ENCODE assay signal across 15 cellular contexts in genomic region chr4:70667710-70668535, GRCh38. TPM values are rescaled to one million over a fixed set of nuclear protein-coding genes. Genes with fewer than 3 reads are reported as not detected.
DNase-seq lines count a peak whose midpoint lies in the region; ATAC-seq and TF ChIP-seq lines count a peak whose summit lies in the region.
"Had no signal": no experiment of that assay in that cellular context is flagged by ENCODE, and none has a peak within 500 bp of the region (broad histone marks: within the 10 kb centered on the region; RNA-seq: fewer than 3 reads in every experiment).

No MANE protein-coding gene starts in this region.

- in situ Hi-C loops in mammary epithelial cell (cut with MboI; ENCODE audit: low sequenced_read_pairs in 2 of 2) (loop anchor here in 1 of 2 donors (25.0 kb wide), 2 partner anchors 344 to 1044 kb away; no protein-coding TSS in a partner anchor), KBM-7 (cut with MboI; ENCODE audit: low pct_unique_long_range_greater_than_20kb, low sequenced_read_pairs) (no loop called here)

- 23% methylated on average over 4 of the region's 4 CpGs for WGBS in mammary epithelial cell (ENCODE audit: low coverage, missing lambda C conversion rate)
- WGBS in adrenal gland, 4 donors = 63 to 70% (median 67%) methylated on average over 4 of the region's 4 CpGs

- no peak for TF ChIP-seq CTCF in AG09309 (IDR thresholded peaks at IDR 0.05; ENCODE audit: control insufficient read depth, insufficient read depth, low read depth, low read length, missing control alignments)
- TF ChIP-seq CTCF in mammary epithelial cell (conservative IDR thresholded peaks at IDR 0.05 in 1 of 2, IDR thresholded peaks at IDR 0.05 in 1 of 2; ENCODE audit: extremely low read depth in 1 of 2, insufficient read depth in 1 of 2, low read depth in 1 of 2, low read length in 2 of 2) = no peak
- TF ChIP-seq CTCF in CD14-positive monocyte (IDR thresholded peaks at IDR 0.05) = no peak
- no peak for TF ChIP-seq CTCF in adrenal gland (IDR thresholded peaks at IDR 0.05)

- H3K4me2 ChIP-seq in mammary epithelial cell (ENCODE audit: insufficient read depth, low read depth, low read length) = no peak overlapping the region

- DNase-seq in AG09309 (ENCODE audit: low read depth) (peak; percentile 21), mammary epithelial cell (no peak), CD14-positive monocyte (ENCODE audit: low spot score) (no peak), adrenal gland (no peak), KBM-7 (no peak)
- DNase-seq: activated CD8-positive, alpha-beta memory T cell treated with anti-CD3 and anti-CD28 coated beads, Interleukin-2, amount 50 U/mL, for 4 hours; anterior cingulate cortex; endodermal cell; natural killer cell; NCI-H1417; small intestine; T1000 had no signal

- H3K4me1 ChIP-seq in mammary epithelial cell (ENCODE audit: insufficient read depth, low read length) = no peaks in the 10 kb centered on the region
- H3K4me1 ChIP-seq in adrenal gland (replicated peaks in 1 of 2) = no peaks in the 10 kb centered on the region

- H3K9me3 ChIP-seq in mammary epithelial cell (replicated peaks; ENCODE audit: insufficient read depth, low read length) (no peaks in the 10 kb centered on the region), adrenal gland (replicated peaks in 1 of 3) (no peaks in the 10 kb centered on the region)

- no peaks in the 10 kb centered on the region for H4K20me1 ChIP-seq in mammary epithelial cell (ENCODE audit: insufficient read depth, low read length)

- no peaks in the 10 kb centered on the region for H3K36me3 Mint-ChIP-seq in CD14-positive monocyte
- H3K36me3 Mint-ChIP-seq: natural killer cell had no signal

- H3K4me3 ChIP-seq in AG09309 (ENCODE audit: control insufficient read depth, low read depth, low read length) (no peak overlapping the region), mammary epithelial cell (replicated peaks in 1 of 3; ENCODE audit: insufficient read depth in 1 of 3, low read depth in 2 of 3, low read length in 3 of 3) (no peak overlapping the region), adrenal gland (no peak overlapping the region)

- H3K79me2 ChIP-seq in mammary epithelial cell (ENCODE audit: insufficient read depth, low read length) = no peaks in the 10 kb centered on the region

- H3K4me1 Mint-ChIP-seq in CD14-positive monocyte = peaks cover 3% of the 10 kb centered on the region
- H3K4me1 Mint-ChIP-seq: natural killer cell had no signal

- no peak overlapping the region for H3K27ac ChIP-seq in mammary epithelial cell (ENCODE audit: insufficient read depth, low read depth, low read length)
- no peak overlapping the region for H3K27ac ChIP-seq in adrenal gland

- H3K27me3 ChIP-seq in mammary epithelial cell (ENCODE audit: insufficient read depth, low read length) = peaks cover 2% of the 10 kb centered on the region
- no peaks in the 10 kb centered on the region for H3K27me3 ChIP-seq in adrenal gland

- dilution Hi-C loops in mammary epithelial cell (cut with HindIII; ENCODE audit: low sequenced_read_pairs) = no loop called here

- H3K9me3 Mint-ChIP-seq in CD14-positive monocyte = peaks cover 0 to 2% (median 0%) of the 10 kb centered on the region in 7 donors
- H3K9me3 Mint-ChIP-seq: endodermal cell, natural killer cell had no signal

- intact Hi-C loops in mammary epithelial cell (cut with micrococcal nuclease) (no loop called here), CD14-positive monocyte (cut with micrococcal nuclease) (no loop called here), adrenal gland (cut with DNase I) (no loop called here)

- BruUV-seq in mammary epithelial cell (replicated peaks; lab: Mats Ljungman, UMichigan) = no TSS peak

- no peak overlapping the region for H3K4me3 Mint-ChIP-seq in CD14-positive monocyte
- H3K4me3 Mint-ChIP-seq: endodermal cell, natural killer cell had no signal

- H3K9ac ChIP-seq in mammary epithelial cell (ENCODE audit: insufficient read depth, low read length) = no peak overlapping the region

- H3K27ac Mint-ChIP-seq in CD14-positive monocyte = no peak overlapping the region
- H3K27ac Mint-ChIP-seq: endodermal cell, natural killer cell had no signal

- ATAC-seq in GM19351 (IDR thresholded peaks at IDR 0.05; ENCODE audit: unreplicated experiment) = peak; percentile 45
- ATAC-seq in HG03354 (IDR thresholded peaks at IDR 0.05; ENCODE audit: poor library complexity, severe bottlenecking, unreplicated experiment) = peak; percentile 61
- no peak for ATAC-seq in GM21576 (IDR thresholded peaks at IDR 0.05; ENCODE audit: unreplicated experiment)
- ATAC-seq: natural killer cell had no signal

- H3K36me3 ChIP-seq in mammary epithelial cell (ENCODE audit: insufficient read depth, low read length) = no peaks in the 10 kb centered on the region
- H3K36me3 ChIP-seq in adrenal gland (replicated peaks in 1 of 2) = no peaks in the 10 kb centered on the region

- peak overlapping the region; percentile 53 for H2AFZ ChIP-seq in mammary epithelial cell (ENCODE audit: low read depth, low read length)

- CTCF ChIA-PET in mammary epithelial cell (lab: Charles Lee; ENCODE audit: low non-redundant PET) = no interaction called here

- peaks cover 0 to 2% (median 0%) of the 10 kb centered on the region in 3 donors for H3K27me3 Mint-ChIP-seq in CD14-positive monocyte (ENCODE audit: low read depth in 3 of 3)

- TF ChIP-seq POLR2A in adrenal gland (IDR thresholded peaks at IDR 0.05) = no peak

RNA-seq across cellular contexts. Expression of gene JCHAIN, which starts 1.6 kb away (rescaled TPM):
- total RNA-seq in mammary epithelial cell = under 1 TPM in 1 of 2 donors, not detected in 1; 0.33 TPM
- polyA plus RNA-seq in mammary epithelial cell = not detected
- polyA minus RNA-seq in mammary epithelial cell = not detected
- 1 to 10 TPM; 1.9 to 6.0 TPM for polyA plus RNA-seq in CD14-positive monocyte
- total RNA-seq in adrenal gland = 10 to 100 TPM in 1 of 8 donors, 1 to 10 TPM in 5, under 1 TPM in 1, not detected in 1; 0.97 to 24.9 (median 1.9) TPM
- polyA plus RNA-seq in adrenal gland = 100 to 1,000 TPM in 1 of 3 donors, 1 to 10 TPM in 1, under 1 TPM in 1; 0.98 to 124 (median 8.3) TPM
- total RNA-seq: endodermal cell had no signal

RNA-seq across cellular contexts. Expression of gene UTP3, which starts 20.4 kb away (rescaled TPM):
- total RNA-seq in mammary epithelial cell = 10 to 100 TPM; 14.3 to 40.0 TPM
- 18.2 TPM for polyA plus RNA-seq in mammary epithelial cell
- polyA minus RNA-seq in mammary epithelial cell = 14.3 TPM
- polyA plus RNA-seq in CD14-positive monocyte = 10 to 100 TPM in 1 of 2 donors, 1 to 10 TPM in 1; 5.0 to 10.8 TPM
- total RNA-seq in adrenal gland = 10 to 100 TPM; 14.9 to 39.3 (median 27.9) TPM
- 10 to 100 TPM; 31.9 to 51.1 (median 34.0) TPM for polyA plus RNA-seq in adrenal gland

RNA-seq across cellular contexts. Expression of gene ENAM, which starts 39.4 kb away (rescaled TPM):
- total RNA-seq in mammary epithelial cell (not detected), adrenal gland (not detected)
- polyA plus RNA-seq in mammary epithelial cell (not detected), CD14-positive monocyte (not detected), adrenal gland (under 1 TPM in 1 of 3 donors, not detected in 2; under 0.01 TPM)
- not detected for polyA minus RNA-seq in mammary epithelial cell
- total RNA-seq: endodermal cell, natural killer cell had no signal

RNA-seq across cellular contexts. Expression of gene RUFY3, which starts 53.8 kb away (rescaled TPM):
- total RNA-seq in mammary epithelial cell (10 to 100 TPM; 36.2 to 40.1 TPM), adrenal gland (100 to 1,000 TPM in 1 of 8 donors, 10 to 100 TPM in 7; 41.8 to 116 (median 85.4) TPM)
- polyA plus RNA-seq in mammary epithelial cell (7.0 TPM), CD14-positive monocyte (10 to 100 TPM; 11.1 to 12.5 TPM), adrenal gland (100 to 1,000 TPM in 1 of 3 donors, 10 to 100 TPM in 2; 44.8 to 118 (median 67.7) TPM)
- 12.6 TPM for polyA minus RNA-seq in mammary epithelial cell
